23 cellular contexts compared by ENCODE assay signal in genomic region chr17:41823580-41823979, GRCh38. TPM values are rescaled to one million over a fixed set of nuclear protein-coding genes. Genes with fewer than 3 reads are reported as not detected.
"Had no signal": no experiment of that assay in that cellular context is flagged by ENCODE, and none has a peak within 500 bp of the region (broad histone marks: within the 10 kb centered on the region; RNA-seq: fewer than 3 reads in every experiment).

No MANE protein-coding gene starts in this region.

- H3K4me3 Mint-ChIP-seq: activated CD4-positive, alpha-beta T cell treated with anti-CD3 and anti-CD28 coated beads for 36 hours; activated naive CD4-positive, alpha-beta T cell treated with anti-CD3 and anti-CD28 coated beads for 36 hours; central memory CD8-positive, alpha-beta T cell; mesothelial cell of epicardium; natural killer cell treated with Interleukin-12 subunit alpha and Interleukin-12 subunit beta and Interleukin-15 and Interleukin-18, amount 100 ng/mL, for 72 hours; stimulated activated naive CD8-positive, alpha-beta T cell treated with anti-CD3 and anti-CD28 coated beads, Interleukin-15, Interleukin-2, amounts not matched to agents 100 ng/mL and 50 ng/mL, for 24 hours had no signal

- H3K9me3 Mint-ChIP-seq: activated naive CD4-positive, alpha-beta T cell treated with anti-CD3 and anti-CD28 coated beads for 36 hours; activated T-helper 2 cell treated with anti-CD3 and anti-CD28 coated beads, Interferon-gamma antibody, Interleukin-2, Interleukin-4, amounts not matched to agents 10 μg/mL and 5 μg/mL and 100 μg/mL, durations not matched to agents 14 hours and 24 hours and 36 hours; central memory CD8-positive, alpha-beta T cell; mesothelial cell of epicardium; natural killer cell treated with Interleukin-12 subunit alpha and Interleukin-12 subunit beta and Interleukin-15 and Interleukin-18, amount 100 ng/mL, for 72 hours; stimulated activated naive CD8-positive, alpha-beta T cell treated with anti-CD3 and anti-CD28 coated beads, Interleukin-15, Interleukin-2, amounts not matched to agents 100 ng/mL and 50 ng/mL, for 24 hours had no signal

- H3K27me3 ChIP-seq: brain microvascular endothelial cell, tibial nerve had no signal

- DNase-seq: activated CD4-positive, alpha-beta T cell treated with anti-CD3 and anti-CD28 coated beads for 36 hours; activated CD4-positive, alpha-beta T cell treated with anti-CD3 and anti-CD28 coated beads, Interleukin-2, amount 50 U/mL, for 48 hours; activated naive CD4-positive, alpha-beta T cell treated with anti-CD3 and anti-CD28 coated beads for 36 hours; activated T-cell treated with anti-CD3 and anti-CD28 coated beads, Interleukin-2, amount 50 U/mL, for 1 hour; brain microvascular endothelial cell; erythroblast; foreskin melanocyte; glutamatergic neuron; hippocampal formation; islet precursor cell; left colon; occipital lobe; retina; stimulated activated CD4-positive, alpha-beta T cell treated with anti-CD3 and anti-CD28 coated beads, Interleukin-12 subunit alpha, Interleukin-12 subunit beta, amount 100 ng/mL, for 4 hours; stimulated activated CD4-positive, alpha-beta T cell treated with anti-CD3 and anti-CD28 coated beads, Interleukin-1b, Interleukin-23, amount 100 ng/mL, for 48 hours had no signal

- ATAC-seq: activated CD4-positive, alpha-beta T cell treated with anti-CD3 and anti-CD28 coated beads for 36 hours; left colon; natural killer cell treated with Interleukin-12 subunit alpha and Interleukin-12 subunit beta and Interleukin-15 and Interleukin-18, amount 100 ng/mL, for 72 hours had no signal

- H3K4me1 Mint-ChIP-seq: activated CD4-positive, alpha-beta T cell treated with anti-CD3 and anti-CD28 coated beads for 36 hours; central memory CD8-positive, alpha-beta T cell; mesothelial cell of epicardium had no signal

- H3K9me3 ChIP-seq: tibial nerve had no signal

- H3K27me3 Mint-ChIP-seq: activated CD4-positive, alpha-beta T cell treated with anti-CD3 and anti-CD28 coated beads for 36 hours; natural killer cell treated with Interleukin-12 subunit alpha and Interleukin-12 subunit beta and Interleukin-15 and Interleukin-18, amount 100 ng/mL, for 72 hours; stimulated activated naive CD8-positive, alpha-beta T cell treated with anti-CD3 and anti-CD28 coated beads, Interleukin-15, Interleukin-2, amounts not matched to agents 100 ng/mL and 50 ng/mL, for 24 hours had no signal

- H3K36me3 Mint-ChIP-seq: natural killer cell treated with Interleukin-12 subunit alpha and Interleukin-12 subunit beta and Interleukin-15 and Interleukin-18, amount 100 ng/mL, for 72 hours had no signal

- H3K27ac Mint-ChIP-seq: activated CD4-positive, alpha-beta T cell treated with anti-CD3 and anti-CD28 coated beads for 36 hours; activated naive CD4-positive, alpha-beta T cell treated with anti-CD3 and anti-CD28 coated beads for 36 hours; activated T-helper 2 cell treated with anti-CD3 and anti-CD28 coated beads, Interferon-gamma antibody, Interleukin-2, Interleukin-4, amounts not matched to agents 10 μg/mL and 5 μg/mL and 100 μg/mL, durations not matched to agents 14 hours and 24 hours and 36 hours; mesothelial cell of epicardium; natural killer cell treated with Interleukin-12 subunit alpha and Interleukin-12 subunit beta and Interleukin-15 and Interleukin-18, amount 100 ng/mL, for 72 hours; stimulated activated naive CD8-positive, alpha-beta T cell treated with anti-CD3 and anti-CD28 coated beads, Interleukin-15, Interleukin-2, amounts not matched to agents 100 ng/mL and 50 ng/mL, for 24 hours had no signal

- H3K27ac ChIP-seq: brain microvascular endothelial cell, coronary artery, tibial nerve had no signal

- H3K4me3 ChIP-seq: coronary artery, lung, tibial nerve had no signal

RNA-seq across cellular contexts. Expression of gene KLHL10, which starts 14.0 kb away (rescaled TPM):
- total RNA-seq: activated naive CD4-positive, alpha-beta T cell treated with anti-CD3 and anti-CD28 coated beads for 36 hours; left colon; natural killer cell treated with Interleukin-12 subunit alpha and Interleukin-12 subunit beta and Interleukin-15 and Interleukin-18, amount 100 ng/mL, for 72 hours; occipital lobe; tibial nerve had no signal
